Comparison of ENCODE assay signal across 1 cellular context in the genomic region with DNA sequence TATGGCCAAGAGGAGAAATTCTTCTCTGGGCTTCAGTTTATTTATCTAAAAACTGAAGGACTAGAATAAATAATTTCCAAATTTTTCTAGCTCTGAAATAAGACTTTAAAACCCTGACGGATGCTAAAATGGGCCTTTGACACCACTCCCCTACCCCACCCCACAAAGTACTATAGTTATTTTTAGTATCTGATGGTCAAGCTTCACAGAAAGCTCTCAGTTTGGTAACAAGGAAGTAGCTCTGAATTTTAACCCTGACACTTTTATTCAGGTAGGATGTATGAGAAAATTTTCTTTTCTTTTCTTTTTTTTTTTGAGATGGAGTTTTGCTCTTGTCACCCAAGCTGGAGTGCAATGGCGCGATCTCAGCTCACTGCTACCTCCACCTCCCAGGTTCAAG.
TF ChIP-seq lines count a peak whose summit lies in the region.

No MANE protein-coding gene starts in this region.

TF ChIP-seq in IMR-90, 13 proteins besides CTCF, POLR2A, EP300 and RAD21:
- TF ChIP-seq BHLHE40 (IDR thresholded peaks at IDR 0.05; ENCODE audit: low read depth, low read length) (no peak), CEBPB (IDR thresholded peaks at IDR 0.05; ENCODE audit: low read depth, low read length) (no peak), NFE2L2 (IDR thresholded peaks at IDR 0.05; ENCODE audit: low read depth, low read length) (no peak), RFX5 (IDR thresholded peaks at IDR 0.05; ENCODE audit: low read depth, low read length) (no peak), FOS (IDR thresholded peaks at IDR 0.05; ENCODE audit: low read depth, low read length) (no peak), CHD1 (IDR thresholded peaks at IDR 0.05; ENCODE audit: low read depth, low read length) (no peak), RCOR1 (IDR thresholded peaks at IDR 0.05; ENCODE audit: insufficient replicate concordance, low read length) (no peak), SMC3 (IDR thresholded peaks at IDR 0.05; ENCODE audit: low read depth, low read length) (no peak), MAZ (IDR thresholded peaks at IDR 0.05; ENCODE audit: borderline replicate concordance, low read depth, low read length) (no peak), MXI1 (IDR thresholded peaks at IDR 0.05; ENCODE audit: borderline replicate concordance, low read depth, low read length) (no peak), MAFK (IDR thresholded peaks at IDR 0.05; ENCODE audit: low read depth, low read length) (no peak)
- TF ChIP-seq, protein P1, sequence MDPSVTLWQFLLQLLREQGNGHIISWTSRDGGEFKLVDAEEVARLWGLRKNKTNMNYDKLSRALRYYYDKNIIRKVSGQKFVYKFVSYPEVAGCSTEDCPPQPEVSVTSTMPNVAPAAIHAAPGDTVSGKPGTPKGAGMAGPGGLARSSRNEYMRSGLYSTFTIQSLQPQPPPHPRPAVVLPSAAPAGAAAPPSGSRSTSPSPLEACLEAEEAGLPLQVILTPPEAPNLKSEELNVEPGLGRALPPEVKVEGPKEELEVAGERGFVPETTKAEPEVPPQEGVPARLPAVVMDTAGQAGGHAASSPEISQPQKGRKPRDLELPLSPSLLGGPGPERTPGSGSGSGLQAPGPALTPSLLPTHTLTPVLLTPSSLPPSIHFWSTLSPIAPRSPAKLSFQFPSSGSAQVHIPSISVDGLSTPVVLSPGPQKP (IDR thresholded peaks at IDR 0.05; ENCODE audit: borderline replicate concordance, low read depth, low read length), result no peak
- TF ChIP-seq, protein P2, sequence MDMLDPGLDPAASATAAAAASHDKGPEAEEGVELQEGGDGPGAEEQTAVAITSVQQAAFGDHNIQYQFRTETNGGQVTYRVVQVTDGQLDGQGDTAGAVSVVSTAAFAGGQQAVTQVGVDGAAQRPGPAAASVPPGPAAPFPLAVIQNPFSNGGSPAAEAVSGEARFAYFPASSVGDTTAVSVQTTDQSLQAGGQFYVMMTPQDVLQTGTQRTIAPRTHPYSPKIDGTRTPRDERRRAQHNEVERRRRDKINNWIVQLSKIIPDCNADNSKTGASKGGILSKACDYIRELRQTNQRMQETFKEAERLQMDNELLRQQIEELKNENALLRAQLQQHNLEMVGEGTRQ (IDR thresholded peaks at IDR 0.05; ENCODE audit: low read depth, low read length), result no peak
